Comparison of ENCODE assay signal across 24 cellular contexts in the genomic region with DNA sequence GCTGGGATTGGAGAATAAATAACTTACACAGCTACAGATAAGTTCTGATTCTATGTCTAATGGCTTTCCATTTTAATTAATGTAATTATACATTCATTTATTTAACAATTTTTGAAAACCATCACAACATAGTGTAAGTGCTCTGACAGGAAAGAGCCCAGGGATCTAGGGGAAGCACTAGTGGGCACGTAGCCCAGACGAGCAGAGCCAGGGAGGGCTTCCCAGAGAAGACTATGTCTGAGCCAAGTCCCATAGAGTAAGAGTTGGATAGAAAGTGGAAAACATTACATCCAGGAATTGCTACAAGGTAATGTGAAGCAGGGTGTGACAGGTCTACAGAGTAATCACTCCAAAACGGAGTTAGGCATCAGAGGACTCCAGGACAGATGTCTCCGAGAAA. TPM values are rescaled to one million over a fixed set of nuclear protein-coding genes. Genes with fewer than 3 reads are reported as not detected.
"Had no signal": no experiment of that assay in that cellular context is flagged by ENCODE, and none has a peak within 500 bp of the region (broad histone marks: within the 10 kb centered on the region; RNA-seq: fewer than 3 reads in every experiment).

No MANE protein-coding gene starts in this region.

- H3K27me3 ChIP-seq: gastrocnemius medialis, uterus had no signal

- H3K4me1 ChIP-seq: gastrocnemius medialis, uterus had no signal

- H3K27ac ChIP-seq: gastrocnemius medialis, parathyroid adenoma, thoracic aorta, uterus had no signal

- H3K9me3 ChIP-seq: gastrocnemius medialis, thoracic aorta, uterus had no signal

- H2AFZ ChIP-seq: parathyroid adenoma had no signal

- DNase-seq: activated CD4-positive, alpha-beta memory T cell treated with anti-CD3 and anti-CD28 coated beads, Interleukin-2, amount 10 ng/mL, durations not matched to agents 7 days and 5 days; activated CD4-positive, alpha-beta T cell treated with anti-CD3 and anti-CD28 coated beads, Interleukin-2, amount 10 ng/mL, durations not matched to agents 24 days and 14 days; activated CD4-positive, CD25-positive, alpha-beta regulatory T cell treated with anti-CD3 and anti-CD28 coated beads, Interleukin-2, amount 50 U/mL, for 72 hours; activated CD8-positive, alpha-beta memory T cell treated with anti-CD3 and anti-CD28 coated beads, Interleukin-2, amount 50 U/mL, for 48 hours; activated gamma-delta T cell treated with Interleukin-2 at 50 U/mL for 16 hours; activated naive CD4-positive, alpha-beta T cell treated with anti-CD3 and anti-CD28 coated beads, Interleukin-2, amount 50 U/mL, for 16 hours; activated T-cell treated with anti-CD3 and anti-CD28 coated beads, Interleukin-2, amount 50 U/mL, for 24 hours; amniotic stem cell; effector CD8-positive, alpha-beta T cell; gastrocnemius medialis; glutamatergic neuron; midbrain; naive thymus-derived CD4-positive, alpha-beta T cell; stimulated activated CD4-positive, alpha-beta T cell treated with anti-CD3 and anti-CD28 coated beads, Interleukin-2, amount 100 ng/mL, for 48 hours; T-helper 9 cell; trophoblast cell; uterus had no signal

- H3K36me3 ChIP-seq: thoracic aorta, uterus had no signal

- ATAC-seq: gastrocnemius medialis; naive thymus-derived CD4-positive, alpha-beta T cell; right cardiac atrium had no signal

- H3K9ac ChIP-seq: parathyroid adenoma had no signal

- H3K4me3 ChIP-seq: gastrocnemius medialis, thoracic aorta, uterus had no signal

- FAIRE-seq: astrocyte, endometrium, islet of Langerhans had no signal

- H3K79me2 ChIP-seq: parathyroid adenoma had no signal

RNA-seq across cellular contexts. Expression of gene HGD, which starts 2.9 kb away (rescaled TPM):
- total RNA-seq: lower leg skin had no signal
- polyA plus RNA-seq: naive thymus-derived CD4-positive, alpha-beta T cell had no signal
